16 cellular contexts compared by ENCODE assay signal in genomic region chr1:172673761-172674160, GRCh38. TPM values are rescaled to one million over a fixed set of nuclear protein-coding genes. Genes with fewer than 3 reads are reported as not detected.
"Had no signal": no experiment of that assay in that cellular context is flagged by ENCODE, and none has a peak within 500 bp of the region (broad histone marks: within the 10 kb centered on the region; RNA-seq: fewer than 3 reads in every experiment).

No MANE protein-coding gene starts in this region.

- H3K4me3 Mint-ChIP-seq: activated CD4-positive, alpha-beta T cell treated with anti-CD3 and anti-CD28 coated beads for 36 hours; brain had no signal

- H3K36me3 Mint-ChIP-seq: brain had no signal

- H3K9me3 ChIP-seq: adrenal gland, thyroid gland, uterus had no signal

- H3K4me1 ChIP-seq: adrenal gland, thyroid gland, uterus had no signal

- H3K36me3 ChIP-seq: adrenal gland, thyroid gland, uterus, WERI-Rb-1 had no signal

- ATAC-seq: activated CD4-positive, alpha-beta T cell treated with anti-CD3 and anti-CD28 coated beads for 36 hours; esophagus mucosa; left lobe of liver had no signal

- DNase-seq: activated CD4-positive, alpha-beta T cell treated with anti-CD3 and anti-CD28 coated beads for 36 hours; activated naive CD4-positive, alpha-beta T cell treated with anti-CD3 and anti-CD28 coated beads, Interleukin-2, amount 50 U/mL, for 16 hours; adrenal gland; stimulated activated CD4-positive, alpha-beta T cell treated with anti-CD3 and anti-CD28 coated beads, Interleukin-15, amount 100 ng/mL, for 24 hours; stimulated activated CD4-positive, alpha-beta T cell treated with anti-CD3 and anti-CD28 coated beads, Interleukin-4, amount 100 ng/mL, for 4 hours; T-helper 9 cell; thyroid gland; uterus; WERI-Rb-1 had no signal

- H3K27me3 ChIP-seq: adrenal gland, thyroid gland, uterus had no signal

- H3K27ac ChIP-seq: adrenal gland, thyroid gland, uterus, WERI-Rb-1 had no signal

- H3K27ac Mint-ChIP-seq: activated CD4-positive, alpha-beta T cell treated with anti-CD3 and anti-CD28 coated beads for 36 hours; brain had no signal

- H3K4me3 ChIP-seq: adrenal gland, thyroid gland, uterus had no signal

- H3K4me1 Mint-ChIP-seq: brain had no signal

RNA-seq across cellular contexts. Expression of gene FASLG, which starts 14.9 kb away (rescaled TPM):
- total RNA-seq: cerebellum, dermis microvascular lymphatic vessel endothelial cell, esophagus mucosa, left lobe of liver, osteocyte had no signal
- polyA plus RNA-seq: neural cell had no signal
